Comparison of ENCODE assay signal across 9 cellular contexts in genomic region chr4:17324431-17324830, GRCh38.
DNase-seq lines count a peak whose midpoint lies in the region; ATAC-seq and TF ChIP-seq lines count a peak whose summit lies in the region.
"Had no signal": no experiment of that assay in that cellular context is flagged by ENCODE, and none has a peak within 500 bp of the region (broad histone marks: within the 10 kb centered on the region; RNA-seq: fewer than 3 reads in every experiment).

No MANE protein-coding gene starts in this region.

- no peak overlapping the region for H3K27ac Mint-ChIP-seq in glutamatergic neuron (ENCODE audit: unreplicated experiment)
- H3K27ac Mint-ChIP-seq: memory B cell had no signal

- intact Hi-C loops in gastrocnemius medialis (cut with DNase I; ENCODE audit: low total_unique reads) (no loop called here), lower leg skin (cut with DNase I; ENCODE audit: low total_unique reads) (no loop called here)

- no peaks in the 10 kb centered on the region for H3K9me3 Mint-ChIP-seq in glutamatergic neuron (ENCODE audit: unreplicated experiment)

- H3K9me3 ChIP-seq in gastrocnemius medialis = no peaks in the 10 kb centered on the region

- peaks cover 0 to 4% of the 10 kb centered on the region in 2 donors for H3K4me1 ChIP-seq in gastrocnemius medialis

- H3K4me3 ChIP-seq in gastrocnemius medialis (no peak overlapping the region), lower leg skin (ENCODE audit: low read depth, poor library complexity, severe bottlenecking) (no peak overlapping the region)

- no peaks in the 10 kb centered on the region for H3K27me3 ChIP-seq in gastrocnemius medialis

- H3K36me3 ChIP-seq in gastrocnemius medialis = no peaks in the 10 kb centered on the region

- no peak overlapping the region for H3K4me3 Mint-ChIP-seq in glutamatergic neuron (ENCODE audit: unreplicated experiment)
- H3K4me3 Mint-ChIP-seq: memory B cell had no signal

- H3K27ac ChIP-seq in gastrocnemius medialis = no peak overlapping the region

- ATAC-seq in GM19035 (IDR thresholded peaks at IDR 0.05; ENCODE audit: unreplicated experiment) (peak; percentile 67), gastrocnemius medialis (no peak)

- TF ChIP-seq POLR2A in gastrocnemius medialis (IDR thresholded peaks at IDR 0.05) (no peak), lower leg skin (IDR thresholded peaks at IDR 0.05) (no peak)

- H3K27me3 Mint-ChIP-seq in glutamatergic neuron (ENCODE audit: unreplicated experiment) = no peaks in the 10 kb centered on the region

- 11% methylated on average over 11 of the region's 11 CpGs for WGBS in lower leg skin, 2 donors

- no peaks in the 10 kb centered on the region for H3K4me1 Mint-ChIP-seq in glutamatergic neuron (ENCODE audit: low read depth, unreplicated experiment)
- H3K4me1 Mint-ChIP-seq: memory B cell had no signal

- in situ Hi-C loops in gastrocnemius medialis (cut with MboI; ENCODE audit: low sequenced_read_pairs in 4 of 4) = loop anchor here in 2 of 4 donors (10.0 to 25.0 kb wide), 3 partner anchors 410 to 1040 kb away; no protein-coding TSS in a partner anchor

- DNase-seq in AG08395 (ENCODE audit: low spot score) = peak; percentile 73
- peak; percentile 59 for DNase-seq in OCI-M1 (lab: John Stamatoyannopoulos, UW)
- DNase-seq in activated naive CD4-positive, alpha-beta T cell treated with Interleukin-2 at 50 U/mL for 16 hours = peak; percentile 41
- DNase-seq in glutamatergic neuron = peak; percentile 19
- no peak for DNase-seq in gastrocnemius medialis
- no peak for DNase-seq in lower leg skin (ENCODE audit: low spot score in 2 of 2)
- no peak for DNase-seq in NCI-H1105 (lab: John Stamatoyannopoulos, UW)

- H3K36me3 Mint-ChIP-seq in glutamatergic neuron (ENCODE audit: unreplicated experiment) = no peaks in the 10 kb centered on the region
- H3K36me3 Mint-ChIP-seq: memory B cell had no signal

- TF ChIP-seq CTCF in glutamatergic neuron (IDR thresholded peaks at IDR 0.05; ENCODE audit: partially characterized antibody, unreplicated experiment) (peak; percentile 64), gastrocnemius medialis (IDR thresholded peaks at IDR 0.05 in 4 of 5, conservative IDR thresholded peaks at IDR 0.05 in 1 of 5) (peak in 4 of 5 experiments; percentile 20 to 57 (median 46)), lower leg skin (IDR thresholded peaks at IDR 0.05) (peak in 1 of 3 donors; percentile 46)

Comparison
In these comparisons a context has a peak if more than half of its experiments do, and no peak if none do; other contexts are left out.
1. DNase-seq: peak in AG08395 (single experiment), OCI-M1 (single experiment), activated naive CD4-positive, alpha-beta T cell treated with Interleukin-2 at 50 U/mL for 16 hours (single experiment) and glutamatergic neuron (single experiment); none in gastrocnemius medialis (0 of 2), lower leg skin (0 of 2) and NCI-H1105 (single experiment).